Comparison of ENCODE assay signal across 1 cellular context in the genomic region with DNA sequence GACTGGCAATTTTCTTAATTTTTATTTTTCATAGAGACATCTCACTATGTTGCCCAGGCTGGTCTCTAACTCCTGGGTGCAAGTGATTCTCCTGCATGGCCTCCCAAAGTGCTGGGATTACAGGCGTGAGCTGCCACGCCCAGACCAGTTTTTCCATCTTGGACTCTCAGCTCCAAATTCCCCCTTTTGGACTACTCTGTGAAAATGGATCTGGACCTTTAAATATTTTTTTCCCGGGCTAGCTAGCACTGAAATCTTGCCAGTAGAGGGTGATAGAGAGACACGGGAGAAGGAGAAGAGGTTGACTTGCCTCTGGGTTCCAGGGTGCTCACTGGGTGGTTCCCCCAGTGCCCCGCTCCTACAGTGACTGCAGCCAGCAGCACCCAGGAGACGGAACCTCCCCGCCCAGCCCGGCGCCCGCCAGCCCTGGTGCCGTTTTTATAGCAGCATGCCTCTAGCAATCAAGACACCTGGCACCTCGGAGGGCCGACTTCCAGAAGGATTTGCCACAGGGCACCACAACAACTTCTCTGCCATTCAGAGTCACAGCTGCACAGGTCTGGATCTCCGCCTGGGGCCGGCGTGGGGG.
A peak's percentile ranks its signal among the peaks of the same experiment; 100 is the strongest.
TF ChIP-seq lines count a peak whose summit lies in the region.

No MANE protein-coding gene starts in this region.

TF ChIP-seq in GM12878, 131 proteins besides CTCF, POLR2A, EP300 and RAD21 (continued from another document):
- TF ChIP-seq, protein P1, sequence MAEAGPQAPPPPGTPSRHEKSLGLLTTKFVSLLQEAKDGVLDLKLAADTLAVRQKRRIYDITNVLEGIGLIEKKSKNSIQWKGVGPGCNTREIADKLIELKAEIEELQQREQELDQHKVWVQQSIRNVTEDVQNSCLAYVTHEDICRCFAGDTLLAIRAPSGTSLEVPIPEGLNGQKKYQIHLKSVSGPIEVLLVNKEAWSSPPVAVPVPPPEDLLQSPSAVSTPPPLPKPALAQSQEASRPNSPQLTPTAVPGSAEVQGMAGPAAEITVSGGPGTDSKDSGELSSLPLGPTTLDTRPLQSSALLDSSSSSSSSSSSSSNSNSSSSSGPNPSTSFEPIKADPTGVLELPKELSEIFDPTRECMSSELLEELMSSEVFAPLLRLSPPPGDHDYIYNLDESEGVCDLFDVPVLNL (IDR thresholded peaks at IDR 0.05; ENCODE audit: low read depth, low read length): peak; percentile 71; the same call in 1 of the 2 replicates
- TF ChIP-seq, protein P2, sequence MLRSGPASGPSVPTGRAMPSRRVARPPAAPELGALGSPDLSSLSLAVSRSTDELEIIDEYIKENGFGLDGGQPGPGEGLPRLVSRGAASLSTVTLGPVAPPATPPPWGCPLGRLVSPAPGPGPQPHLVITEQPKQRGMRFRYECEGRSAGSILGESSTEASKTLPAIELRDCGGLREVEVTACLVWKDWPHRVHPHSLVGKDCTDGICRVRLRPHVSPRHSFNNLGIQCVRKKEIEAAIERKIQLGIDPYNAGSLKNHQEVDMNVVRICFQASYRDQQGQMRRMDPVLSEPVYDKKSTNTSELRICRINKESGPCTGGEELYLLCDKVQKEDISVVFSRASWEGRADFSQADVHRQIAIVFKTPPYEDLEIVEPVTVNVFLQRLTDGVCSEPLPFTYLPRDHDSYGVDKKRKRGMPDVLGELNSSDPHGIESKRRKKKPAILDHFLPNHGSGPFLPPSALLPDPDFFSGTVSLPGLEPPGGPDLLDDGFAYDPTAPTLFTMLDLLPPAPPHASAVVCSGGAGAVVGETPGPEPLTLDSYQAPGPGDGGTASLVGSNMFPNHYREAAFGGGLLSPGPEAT (IDR thresholded peaks at IDR 0.05; ENCODE audit: low read depth): 0 out of 2 replicates have a peak, but pooled peaks have one; percentile 12
- TF ChIP-seq, protein P3, sequence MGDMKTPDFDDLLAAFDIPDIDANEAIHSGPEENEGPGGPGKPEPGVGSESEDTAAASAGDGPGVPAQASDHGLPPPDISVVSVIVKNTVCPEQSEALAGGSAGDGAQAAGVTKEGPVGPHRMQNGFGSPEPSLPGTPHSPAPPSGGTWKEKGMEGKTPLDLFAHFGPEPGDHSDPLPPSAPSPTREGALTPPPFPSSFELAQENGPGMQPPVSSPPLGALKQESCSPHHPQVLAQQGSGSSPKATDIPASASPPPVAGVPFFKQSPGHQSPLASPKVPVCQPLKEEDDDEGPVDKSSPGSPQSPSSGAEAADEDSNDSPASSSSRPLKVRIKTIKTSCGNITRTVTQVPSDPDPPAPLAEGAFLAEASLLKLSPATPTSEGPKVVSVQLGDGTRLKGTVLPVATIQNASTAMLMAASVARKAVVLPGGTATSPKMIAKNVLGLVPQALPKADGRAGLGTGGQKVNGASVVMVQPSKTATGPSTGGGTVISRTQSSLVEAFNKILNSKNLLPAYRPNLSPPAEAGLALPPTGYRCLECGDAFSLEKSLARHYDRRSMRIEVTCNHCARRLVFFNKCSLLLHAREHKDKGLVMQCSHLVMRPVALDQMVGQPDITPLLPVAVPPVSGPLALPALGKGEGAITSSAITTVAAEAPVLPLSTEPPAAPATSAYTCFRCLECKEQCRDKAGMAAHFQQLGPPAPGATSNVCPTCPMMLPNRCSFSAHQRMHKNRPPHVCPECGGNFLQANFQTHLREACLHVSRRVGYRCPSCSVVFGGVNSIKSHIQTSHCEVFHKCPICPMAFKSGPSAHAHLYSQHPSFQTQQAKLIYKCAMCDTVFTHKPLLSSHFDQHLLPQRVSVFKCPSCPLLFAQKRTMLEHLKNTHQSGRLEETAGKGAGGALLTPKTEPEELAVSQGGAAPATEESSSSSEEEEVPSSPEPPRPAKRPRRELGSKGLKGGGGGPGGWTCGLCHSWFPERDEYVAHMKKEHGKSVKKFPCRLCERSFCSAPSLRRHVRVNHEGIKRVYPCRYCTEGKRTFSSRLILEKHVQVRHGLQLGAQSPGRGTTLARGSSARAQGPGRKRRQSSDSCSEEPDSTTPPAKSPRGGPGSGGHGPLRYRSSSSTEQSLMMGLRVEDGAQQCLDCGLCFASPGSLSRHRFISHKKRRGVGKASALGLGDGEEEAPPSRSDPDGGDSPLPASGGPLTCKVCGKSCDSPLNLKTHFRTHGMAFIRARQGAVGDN (IDR thresholded peaks at IDR 0.05): no peak
- no peak for TF ChIP-seq CEBPB (IDR thresholded peaks at IDR 0.05; ENCODE audit: borderline replicate concordance in 1 of 2, low read depth in 2 of 2, low read length in 2 of 2)
- no peak for TF ChIP-seq SUZ12 (IDR thresholded peaks at IDR 0.05; ENCODE audit: unreplicated experiment)
- TF ChIP-seq NBN (IDR thresholded peaks at IDR 0.05): no peak
- TF ChIP-seq RB1 (IDR thresholded peaks at IDR 0.05; ENCODE audit: borderline replicate concordance): peak; percentile 76; the same call in 1 of the 2 replicates
- no peak for TF ChIP-seq EZH2 (IDR thresholded peaks at IDR 0.05; ENCODE audit: borderline replicate concordance, control insufficient read depth, low read depth, low read length)
- TF ChIP-seq NR2F1 (conservative IDR thresholded peaks at IDR 0.05): peak; percentile 54
- no peak for TF ChIP-seq CHD4 (IDR thresholded peaks at IDR 0.05)
- no peak for TF ChIP-seq TAF1 (IDR thresholded peaks at IDR 0.05; ENCODE audit: borderline replicate concordance, low read depth, low read length)
- no peak for TF ChIP-seq KDM1A (IDR thresholded peaks at IDR 0.05; ENCODE audit: borderline replicate concordance)
- TF ChIP-seq MEF2B (IDR thresholded peaks at IDR 0.05; ENCODE audit: partially characterized antibody, poor library complexity, severe bottlenecking): no peak
- TF ChIP-seq BCL11A (IDR thresholded peaks at IDR 0.05; ENCODE audit: low read depth, low read length): no peak
- TF ChIP-seq, protein P4, sequence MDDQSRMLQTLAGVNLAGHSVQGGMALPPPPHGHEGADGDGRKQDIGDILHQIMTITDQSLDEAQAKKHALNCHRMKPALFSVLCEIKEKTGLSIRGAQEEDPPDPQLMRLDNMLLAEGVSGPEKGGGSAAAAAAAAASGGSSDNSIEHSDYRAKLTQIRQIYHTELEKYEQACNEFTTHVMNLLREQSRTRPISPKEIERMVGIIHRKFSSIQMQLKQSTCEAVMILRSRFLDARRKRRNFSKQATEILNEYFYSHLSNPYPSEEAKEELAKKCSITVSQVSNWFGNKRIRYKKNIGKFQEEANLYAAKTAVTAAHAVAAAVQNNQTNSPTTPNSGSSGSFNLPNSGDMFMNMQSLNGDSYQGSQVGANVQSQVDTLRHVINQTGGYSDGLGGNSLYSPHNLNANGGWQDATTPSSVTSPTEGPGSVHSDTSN (IDR thresholded peaks at IDR 0.05; ENCODE audit: insufficient replicate concordance, low read depth, low read length): no peak
- TF ChIP-seq EGR1 (IDR thresholded peaks at IDR 0.05; ENCODE audit: borderline replicate concordance in 1 of 2, low read depth in 2 of 2, low read length in 2 of 2): no peak
- TF ChIP-seq RFX5 (IDR thresholded peaks at IDR 0.05; ENCODE audit: low read depth, low read length): no peak
- peak; percentile 25; the same call in 1 of the 2 replicates for TF ChIP-seq IKZF1 (conservative IDR thresholded peaks at IDR 0.05)
- TF ChIP-seq JUND (IDR thresholded peaks at IDR 0.05; ENCODE audit: low read depth, low read length): no peak
- no peak for TF ChIP-seq BMI1 (IDR thresholded peaks at IDR 0.05; ENCODE audit: borderline replicate concordance)
- TF ChIP-seq MXI1 (IDR thresholded peaks at IDR 0.05; ENCODE audit: low read depth, low read length): 0 out of 2 replicates have a peak, but pooled peaks have one; percentile 29
- TF ChIP-seq, protein P5, sequence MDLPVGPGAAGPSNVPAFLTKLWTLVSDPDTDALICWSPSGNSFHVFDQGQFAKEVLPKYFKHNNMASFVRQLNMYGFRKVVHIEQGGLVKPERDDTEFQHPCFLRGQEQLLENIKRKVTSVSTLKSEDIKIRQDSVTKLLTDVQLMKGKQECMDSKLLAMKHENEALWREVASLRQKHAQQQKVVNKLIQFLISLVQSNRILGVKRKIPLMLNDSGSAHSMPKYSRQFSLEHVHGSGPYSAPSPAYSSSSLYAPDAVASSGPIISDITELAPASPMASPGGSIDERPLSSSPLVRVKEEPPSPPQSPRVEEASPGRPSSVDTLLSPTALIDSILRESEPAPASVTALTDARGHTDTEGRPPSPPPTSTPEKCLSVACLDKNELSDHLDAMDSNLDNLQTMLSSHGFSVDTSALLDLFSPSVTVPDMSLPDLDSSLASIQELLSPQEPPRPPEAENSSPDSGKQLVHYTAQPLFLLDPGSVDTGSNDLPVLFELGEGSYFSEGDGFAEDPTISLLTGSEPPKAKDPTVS (IDR thresholded peaks at IDR 0.05; ENCODE audit: low read depth, low read length): no peak
- TF ChIP-seq SMC3 (IDR thresholded peaks at IDR 0.05; ENCODE audit: borderline replicate concordance, low read length): peak; percentile 81
- TF ChIP-seq, protein P6, sequence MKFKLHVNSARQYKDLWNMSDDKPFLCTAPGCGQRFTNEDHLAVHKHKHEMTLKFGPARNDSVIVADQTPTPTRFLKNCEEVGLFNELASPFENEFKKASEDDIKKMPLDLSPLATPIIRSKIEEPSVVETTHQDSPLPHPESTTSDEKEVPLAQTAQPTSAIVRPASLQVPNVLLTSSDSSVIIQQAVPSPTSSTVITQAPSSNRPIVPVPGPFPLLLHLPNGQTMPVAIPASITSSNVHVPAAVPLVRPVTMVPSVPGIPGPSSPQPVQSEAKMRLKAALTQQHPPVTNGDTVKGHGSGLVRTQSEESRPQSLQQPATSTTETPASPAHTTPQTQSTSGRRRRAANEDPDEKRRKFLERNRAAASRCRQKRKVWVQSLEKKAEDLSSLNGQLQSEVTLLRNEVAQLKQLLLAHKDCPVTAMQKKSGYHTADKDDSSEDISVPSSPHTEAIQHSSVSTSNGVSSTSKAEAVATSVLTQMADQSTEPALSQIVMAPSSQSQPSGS (IDR thresholded peaks at IDR 0.05; ENCODE audit: low read length): no peak
- TF ChIP-seq GABPA (IDR thresholded peaks at IDR 0.05; ENCODE audit: low read depth): no peak
